17 cellular contexts compared by ENCODE assay signal in genomic region chr2:24832991-24833671, GRCh38. TPM values are rescaled to one million over a fixed set of nuclear protein-coding genes. Genes with fewer than 3 reads are reported as not detected.
DNase-seq lines count a peak whose midpoint lies in the region; ATAC-seq and TF ChIP-seq lines count a peak whose summit lies in the region.
"Had no signal": no experiment of that assay in that cellular context is flagged by ENCODE, and none has a peak within 500 bp of the region (broad histone marks: within the 10 kb centered on the region; RNA-seq: fewer than 3 reads in every experiment).

No MANE protein-coding gene starts in this region.

- H3K27me3 ChIP-seq in endodermal cell (ENCODE audit: control insufficient read depth, insufficient read depth, low read length, poor library complexity, severe bottlenecking), result no peaks in the 10 kb centered on the region
- H3K27me3 ChIP-seq: esophagus squamous epithelium, ovary, Peyer's patch, tibial nerve had no signal

- no peak overlapping the region for H3K4me3 Mint-ChIP-seq in activated naive CD8-positive, alpha-beta T cell treated with anti-CD3 and anti-CD28 coated beads, Interleukin-2, amount 10 ng/mL, durations not matched to agents 7 days and 5 days
- H3K4me3 Mint-ChIP-seq in activated naive CD8-positive, alpha-beta T cell treated with anti-CD3 and anti-CD28 coated beads for 36 hours, result no peak overlapping the region
- H3K4me3 Mint-ChIP-seq in endodermal cell, result no peak overlapping the region
- no peak overlapping the region for H3K4me3 Mint-ChIP-seq in type B pancreatic cell
- H3K4me3 Mint-ChIP-seq: activated CD4-positive, alpha-beta memory T cell treated with anti-CD3 and anti-CD28 coated beads for 36 hours had no signal

- no peak overlapping the region for H3K4me3 ChIP-seq in endodermal cell (ENCODE audit: low read length)
- H3K4me3 ChIP-seq: esophagus squamous epithelium, ovary, Peyer's patch, tibial nerve had no signal

- H3K4me1 Mint-ChIP-seq in activated naive CD8-positive, alpha-beta T cell treated with anti-CD3 and anti-CD28 coated beads, Interleukin-2, amount 10 ng/mL, durations not matched to agents 7 days and 5 days, result no peaks in the 10 kb centered on the region
- no peaks in the 10 kb centered on the region for H3K4me1 Mint-ChIP-seq in activated naive CD8-positive, alpha-beta T cell treated with anti-CD3 and anti-CD28 coated beads for 36 hours
- H3K4me1 Mint-ChIP-seq in endodermal cell (peaks cover 13% of the 10 kb centered on the region), type B pancreatic cell (ENCODE audit: unreplicated experiment) (peaks cover 14% of the 10 kb centered on the region)

- peaks cover 6% of the 10 kb centered on the region for H3K9me3 ChIP-seq in endodermal cell (ENCODE audit: control insufficient read depth, low read length)
- H3K9me3 ChIP-seq: esophagus squamous epithelium, ovary, Peyer's patch, tibial nerve had no signal

- H3K27ac Mint-ChIP-seq in activated naive CD8-positive, alpha-beta T cell treated with anti-CD3 and anti-CD28 coated beads, Interleukin-2, amount 10 ng/mL, durations not matched to agents 7 days and 5 days, result peak overlapping the region; percentile 39
- no peak overlapping the region for H3K27ac Mint-ChIP-seq in activated naive CD8-positive, alpha-beta T cell treated with anti-CD3 and anti-CD28 coated beads for 36 hours
- H3K27ac Mint-ChIP-seq in endodermal cell (no peak overlapping the region), type B pancreatic cell (peak overlapping the region; percentile 22)
- H3K27ac Mint-ChIP-seq: activated CD4-positive, alpha-beta memory T cell treated with anti-CD3 and anti-CD28 coated beads for 36 hours had no signal

- no peak for TF ChIP-seq CTCF in endodermal cell (conservative IDR thresholded peaks at IDR 0.05)
- no peak for TF ChIP-seq CTCF in type B pancreatic cell (conservative IDR thresholded peaks at IDR 0.05)

- peaks cover 10% of the 10 kb centered on the region for H3K36me3 Mint-ChIP-seq in activated naive CD8-positive, alpha-beta T cell treated with anti-CD3 and anti-CD28 coated beads, Interleukin-2, amount 10 ng/mL, durations not matched to agents 7 days and 5 days
- peaks cover 13% of the 10 kb centered on the region for H3K36me3 Mint-ChIP-seq in activated naive CD8-positive, alpha-beta T cell treated with anti-CD3 and anti-CD28 coated beads for 36 hours
- H3K36me3 Mint-ChIP-seq in endodermal cell (ENCODE audit: low read depth) (peaks cover 29% of the 10 kb centered on the region), type B pancreatic cell (peaks cover 15% of the 10 kb centered on the region)

- peak overlapping the region; percentile 5 for H3K27ac ChIP-seq in endodermal cell (ENCODE audit: low read depth, low read length)
- H3K27ac ChIP-seq: esophagus squamous epithelium, ovary, Peyer's patch had no signal

- H3K27me3 Mint-ChIP-seq in activated naive CD8-positive, alpha-beta T cell treated with anti-CD3 and anti-CD28 coated beads, Interleukin-2, amount 10 ng/mL, durations not matched to agents 7 days and 5 days, result no peaks in the 10 kb centered on the region
- no peaks in the 10 kb centered on the region for H3K27me3 Mint-ChIP-seq in activated naive CD8-positive, alpha-beta T cell treated with anti-CD3 and anti-CD28 coated beads for 36 hours
- no peaks in the 10 kb centered on the region for H3K27me3 Mint-ChIP-seq in endodermal cell (ENCODE audit: insufficient read depth)
- H3K27me3 Mint-ChIP-seq in type B pancreatic cell, result no peaks in the 10 kb centered on the region
- H3K27me3 Mint-ChIP-seq: activated CD4-positive, alpha-beta memory T cell treated with anti-CD3 and anti-CD28 coated beads for 36 hours had no signal

- 73 to 76% methylated on average over 13 to 20 of the region's 20 CpGs for WGBS in endodermal cell (ENCODE audit: insufficient coverage in 1 of 2, insufficient read length in 1 of 2), 2 experiments

- POLR2A ChIA-PET in activated naive CD8-positive, alpha-beta T cell treated with anti-CD3 and anti-CD28 coated beads, Interleukin-2, amount 10 ng/mL, durations not matched to agents 7 days and 5 days (lab: Charles Lee), result no interaction called here

- DNase-seq in activated naive CD8-positive, alpha-beta T cell treated with anti-CD3 and anti-CD28 coated beads, Interleukin-2, amount 10 ng/mL, durations not matched to agents 7 days and 5 days, result no peak
- DNase-seq in activated naive CD8-positive, alpha-beta T cell treated with anti-CD3 and anti-CD28 coated beads for 36 hours, result no peak
- DNase-seq in NCI-H69 (lab: John Stamatoyannopoulos, UW) (peak; percentile 90), endodermal cell (peak; percentile 75), type B pancreatic cell (ENCODE audit: extremely low spot score, unreplicated experiment) (no peak), SW 1271 (lab: John Stamatoyannopoulos, UW) (no peak), germinal center (ENCODE audit: low spot score) (no peak)
- DNase-seq: activated CD4-positive, alpha-beta memory T cell treated with anti-CD3 and anti-CD28 coated beads for 36 hours; activated gamma-delta T cell; esophagus squamous epithelium; NCI-H226; stimulated activated CD4-positive, alpha-beta T cell treated with anti-CD3 and anti-CD28 coated beads, Interleukin-15, amount 100 ng/mL, for 24 hours; T-helper 2 cell had no signal

- no peak overlapping the region for H3K9ac ChIP-seq in endodermal cell (ENCODE audit: extremely low read depth, low read length, poor library complexity, severe bottlenecking)

- no peaks in the 10 kb centered on the region for H3K9me3 Mint-ChIP-seq in activated naive CD8-positive, alpha-beta T cell treated with anti-CD3 and anti-CD28 coated beads, Interleukin-2, amount 10 ng/mL, durations not matched to agents 7 days and 5 days
- H3K9me3 Mint-ChIP-seq in activated naive CD8-positive, alpha-beta T cell treated with anti-CD3 and anti-CD28 coated beads for 36 hours, result no peaks in the 10 kb centered on the region
- H3K9me3 Mint-ChIP-seq in endodermal cell (peaks cover 1% of the 10 kb centered on the region), type B pancreatic cell (no peaks in the 10 kb centered on the region)
- H3K9me3 Mint-ChIP-seq: activated CD4-positive, alpha-beta memory T cell treated with anti-CD3 and anti-CD28 coated beads for 36 hours had no signal

- peaks cover 4% of the 10 kb centered on the region for H3K36me3 ChIP-seq in endodermal cell (ENCODE audit: control insufficient read depth, insufficient read depth, low read length)
- H3K36me3 ChIP-seq: ovary had no signal

- no peak for ATAC-seq in activated naive CD8-positive, alpha-beta T cell treated with anti-CD3 and anti-CD28 coated beads, Interleukin-2, amount 10 ng/mL, durations not matched to agents 7 days and 5 days (ENCODE audit: low read depth)
- no peak for ATAC-seq in GM19395 (IDR thresholded peaks at IDR 0.05; ENCODE audit: unreplicated experiment)

- H3K4me1 ChIP-seq in endodermal cell (ENCODE audit: control insufficient read depth, insufficient read depth, low read length), result no peaks in the 10 kb centered on the region
- H3K4me1 ChIP-seq: Peyer's patch had no signal

RNA-seq across cellular contexts. Expression of gene CENPO, which starts 39.9 kb away (rescaled TPM):
- total RNA-seq in activated naive CD8-positive, alpha-beta T cell treated with anti-CD3 and anti-CD28 coated beads, Interleukin-2, amount 10 ng/mL, durations not matched to agents 7 days and 5 days, result 10 to 100 TPM; 38.8 to 39.0 TPM
- 10 to 100 TPM; 48.0 to 52.2 TPM for total RNA-seq in activated naive CD8-positive, alpha-beta T cell treated with anti-CD3 and anti-CD28 coated beads for 36 hours
- 10 to 100 TPM; 27.3 to 40.3 TPM for total RNA-seq in endodermal cell
- 42.5 TPM for polyA plus RNA-seq in endodermal cell (2013, experiment 1 of 2)
- polyA plus RNA-seq in endodermal cell (2013, experiment 2 of 2), result 38.4 TPM
- 14.4 and 39.7 TPM in 2 replicates for total RNA-seq in type B pancreatic cell (ENCODE audit: low replicate concordance)

RNA-seq across cellular contexts. Expression of gene PTRHD1, which starts 39.9 kb away (rescaled TPM):
- total RNA-seq in activated naive CD8-positive, alpha-beta T cell treated with anti-CD3 and anti-CD28 coated beads, Interleukin-2, amount 10 ng/mL, durations not matched to agents 7 days and 5 days, result 10 to 100 TPM; 17.3 to 19.8 TPM
- 10 to 100 TPM; 23.8 to 27.5 TPM for total RNA-seq in activated naive CD8-positive, alpha-beta T cell treated with anti-CD3 and anti-CD28 coated beads for 36 hours
- total RNA-seq in endodermal cell, result 10 to 100 TPM; 37.2 to 38.2 TPM
- polyA plus RNA-seq in endodermal cell (2013, experiment 1 of 2), result 40.6 TPM
- polyA plus RNA-seq in endodermal cell (2013, experiment 2 of 2), result 35.9 TPM
- total RNA-seq in type B pancreatic cell (ENCODE audit: low replicate concordance), result 23.1 TPM in 2 replicates

Comparison
In these comparisons a context has a peak if more than half of its experiments do, and no peak if none do; other contexts are left out.
1. H3K27ac Mint-ChIP-seq: peak in activated naive CD8-positive, alpha-beta T cell treated with anti-CD3 and anti-CD28 coated beads, Interleukin-2, amount 10 ng/mL, durations not matched to agents 7 days and 5 days (single experiment) and type B pancreatic cell (single experiment); none in activated naive CD8-positive, alpha-beta T cell treated with anti-CD3 and anti-CD28 coated beads for 36 hours (single experiment) and endodermal cell (single experiment).
2. DNase-seq: peak in NCI-H69 (single experiment) and endodermal cell (single experiment); none in activated naive CD8-positive, alpha-beta T cell treated with anti-CD3 and anti-CD28 coated beads, Interleukin-2, amount 10 ng/mL, durations not matched to agents 7 days and 5 days (single experiment), activated naive CD8-positive, alpha-beta T cell treated with anti-CD3 and anti-CD28 coated beads for 36 hours (single experiment), type B pancreatic cell (single experiment), SW 1271 (0 of 2) and germinal center (single experiment).